ENCODE assay signal across 7 cellular contexts in the genomic region with DNA sequence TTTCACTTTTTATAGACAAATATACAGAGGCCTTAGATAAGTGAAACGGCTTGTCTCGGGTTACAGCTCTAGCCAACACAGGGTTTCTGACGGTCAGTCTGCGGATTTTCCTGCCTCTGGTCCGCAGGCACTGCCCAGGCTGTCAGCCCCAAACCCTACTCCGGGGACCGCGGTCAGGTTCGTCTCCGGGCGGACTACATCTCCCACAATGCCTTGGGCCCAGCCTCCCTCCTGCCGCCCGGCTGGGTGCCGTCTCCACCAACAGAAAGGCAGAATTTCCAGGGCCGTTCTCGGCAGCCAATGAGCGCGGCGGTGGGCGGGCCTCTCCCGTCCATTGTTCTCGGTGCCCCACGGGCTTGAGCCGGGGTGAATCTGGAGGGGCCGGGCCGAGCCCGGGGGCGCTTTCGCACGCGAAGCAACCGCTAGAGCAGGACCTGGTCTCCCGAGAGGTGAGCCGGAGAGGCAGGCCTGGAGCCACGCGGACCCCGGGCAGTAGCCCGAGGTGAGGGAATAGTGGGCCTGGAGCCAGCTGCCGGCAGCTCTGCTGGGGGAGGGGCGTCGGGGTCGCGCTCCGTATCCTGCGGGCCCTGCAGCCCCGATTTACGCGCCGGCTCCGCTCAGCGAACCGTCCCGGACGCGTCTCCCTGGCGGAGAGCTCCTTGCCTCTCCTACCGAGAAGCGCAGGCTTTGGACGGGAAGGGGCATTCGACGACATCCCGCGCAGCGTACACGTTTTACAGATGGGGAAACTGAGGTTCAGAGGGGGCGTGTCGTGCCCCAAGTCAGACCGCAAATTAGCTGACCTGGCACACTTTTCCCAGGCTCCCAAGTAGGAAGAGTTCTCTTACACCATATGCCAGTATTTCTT.
DNase-seq lines count a peak whose midpoint lies in the region; ATAC-seq and TF ChIP-seq lines count a peak whose summit lies in the region.

A gene (plus strand): TSS at position 323 of the 868 bp plus-strand sequence. CDS start 2,919 bp downstream, outside the sequence.

- peak within 1 kb of the TSS; percentile 63 for H3K4me3 ChIP-seq in astrocyte of the spinal cord (ENCODE audit: low read depth, low read length)

- DNase-seq in NCI-H2029 treated with DMSO at 0.1 percent for 48 hours (lab: John Stamatoyannopoulos, UW) (peak; percentile 49), T1000 (lab: John Stamatoyannopoulos, UW) (peak; percentile 90), astrocyte of the spinal cord (ENCODE audit: low read depth, low spot score) (peak; percentile 95), hippocampal formation (lab: John Stamatoyannopoulos, UW) (peak; percentile 96), retina (peak; percentile 98)

- peak; percentile 78 for ATAC-seq in GM18508 (IDR thresholded peaks at IDR 0.05; ENCODE audit: insufficient read depth, unreplicated experiment)
- ATAC-seq in HG03025 (IDR thresholded peaks at IDR 0.05; ENCODE audit: low FRiP score, unreplicated experiment) = peak; percentile 89

- no peak for TF ChIP-seq CTCF in astrocyte of the spinal cord (IDR thresholded peaks at IDR 0.05; ENCODE audit: low read depth, low read length)

- in situ Hi-C loops in astrocyte of the spinal cord (cut with HindIII; ENCODE audit: low sequenced_read_pairs) = no loop called here

Comparison
In these comparisons a context has a peak if more than half of its experiments do, and no peak if none do; other contexts are left out.
1. Peak in every context shown above with its lines: DNase-seq, ATAC-seq and H3K4me3 ChIP-seq.